8 cellular contexts compared by ENCODE assay signal in the genomic region with DNA sequence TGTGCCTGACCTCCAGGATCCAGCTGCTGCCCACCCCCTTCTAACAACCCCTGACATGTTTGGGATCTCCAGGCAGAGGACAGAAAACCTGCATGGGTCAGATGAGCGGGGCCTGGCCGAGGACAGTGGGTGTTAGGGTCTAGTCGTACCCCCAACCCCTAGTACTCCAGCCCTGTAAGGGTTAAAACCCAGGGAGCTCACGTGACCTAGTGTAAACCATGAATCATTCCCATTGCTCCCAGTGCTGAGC.
A peak's percentile ranks its signal among the peaks of the same experiment; 100 is the strongest.
DNase-seq lines count a peak whose midpoint lies in the region; ATAC-seq and TF ChIP-seq lines count a peak whose summit lies in the region.

No MANE protein-coding gene starts in this region.

- H2AFZ ChIP-seq in DND-41 (ENCODE audit: low read depth, low read length) = no peak overlapping the region
- no peak overlapping the region for H2AFZ ChIP-seq in parathyroid adenoma

- H4K20me1 ChIP-seq in DND-41 (ENCODE audit: insufficient read depth, low read length) = peaks cover 11% of the 10 kb centered on the region

- H3K79me2 ChIP-seq in DND-41 (ENCODE audit: insufficient read depth, low read length) (no peaks in the 10 kb centered on the region), parathyroid adenoma (peaks cover 2% of the 10 kb centered on the region)

- DNase-seq in DND-41 = no peak
- no peak for DNase-seq in SJCRH30
- DNase-seq in esophagus muscularis mucosa (ENCODE audit: extremely low spot score) = no peak
- DNase-seq in dedifferentiated amniotic fluid mesenchymal stem cell (ENCODE audit: extremely low spot score) = no peak
- no peak for DNase-seq in posterior vena cava (ENCODE audit: low spot score)

- no peak for TF ChIP-seq CTCF in DND-41 (IDR thresholded peaks at IDR 0.05; ENCODE audit: borderline replicate concordance, extremely low read depth, low read length, poor library complexity, severe bottlenecking)
- no peak for TF ChIP-seq CTCF in esophagus muscularis mucosa (IDR thresholded peaks at IDR 0.05)
- TF ChIP-seq CTCF in parathyroid adenoma (IDR thresholded peaks at IDR 0.05) = no peak

- H3K27ac ChIP-seq in DND-41 (ENCODE audit: low read length) = no peak overlapping the region
- H3K27ac ChIP-seq in SJCRH30 = peak overlapping the region; percentile 84
- H3K27ac ChIP-seq in esophagus muscularis mucosa (replicated peaks in 1 of 4) = peak overlapping the region; percentile 72 to 86 (median 80)
- H3K27ac ChIP-seq in parathyroid adenoma = peak overlapping the region; percentile 29

- no peaks in the 10 kb centered on the region for H3K36me3 ChIP-seq in DND-41 (ENCODE audit: insufficient read depth, low read length)
- no peaks in the 10 kb centered on the region for H3K36me3 ChIP-seq in SJCRH30
- no peaks in the 10 kb centered on the region for H3K36me3 ChIP-seq in esophagus muscularis mucosa
- no peaks in the 10 kb centered on the region for H3K36me3 ChIP-seq in parathyroid adenoma (ENCODE audit: control insufficient read depth, insufficient read depth, low read length)

- H3K4me2 ChIP-seq in DND-41 (ENCODE audit: insufficient read depth, low read length) (peak overlapping the region; percentile 66; the same call in 1 of the 2 replicates), parathyroid adenoma (ENCODE audit: low read length) (peak overlapping the region; percentile 79)

- intact Hi-C loops in esophagus muscularis mucosa (cut with DNase I) = loop anchor here (2.0 kb wide), 1 partner anchor 62 kb away; no protein-coding TSS in a partner anchor
- intact Hi-C loops in posterior vena cava (cut with DNase I) = no loop called here

- TF ChIP-seq POLR2A in esophagus muscularis mucosa (IDR thresholded peaks at IDR 0.05; ENCODE audit: low read depth) = no peak

- H3K4me1 ChIP-seq in DND-41 (ENCODE audit: insufficient read depth, low read length) = peaks cover 10% of the 10 kb centered on the region
- peaks cover 26% of the 10 kb centered on the region for H3K4me1 ChIP-seq in SJCRH30
- peaks cover 37 to 54% (median 53%) of the 10 kb centered on the region in 4 donors for H3K4me1 ChIP-seq in esophagus muscularis mucosa
- no peaks in the 10 kb centered on the region for H3K4me1 ChIP-seq in parathyroid adenoma

- peaks cover 41% of the 10 kb centered on the region for H3K27me3 ChIP-seq in DND-41 (ENCODE audit: insufficient read depth, low read length, poor library complexity)
- no peaks in the 10 kb centered on the region for H3K27me3 ChIP-seq in SJCRH30
- H3K27me3 ChIP-seq in esophagus muscularis mucosa = no peaks in the 10 kb centered on the region
- no peaks in the 10 kb centered on the region for H3K27me3 ChIP-seq in parathyroid adenoma (ENCODE audit: control insufficient read depth, insufficient read depth, low read length)

- WGBS in esophagus muscularis mucosa = 50% methylated on average over 3 of the region's 4 CpGs

- H3K4me3 ChIP-seq in DND-41 (ENCODE audit: low read depth in 1 of 2, low read length in 2 of 2) = peak overlapping the region in 1 of 2 experiments; percentile 50; a peak in 1 of 4 replicates
- peak overlapping the region; percentile 74 for H3K4me3 ChIP-seq in SJCRH30
- H3K4me3 ChIP-seq in esophagus muscularis mucosa = peak overlapping the region; percentile 64 to 75 (median 72)
- peak overlapping the region; percentile 49 for H3K4me3 ChIP-seq in parathyroid adenoma (ENCODE audit: low read depth, low read length)

- no peak for TF ChIP-seq EP300 in esophagus muscularis mucosa (IDR thresholded peaks at IDR 0.05)

- H3K9ac ChIP-seq in DND-41 (ENCODE audit: low read depth, low read length) (no peak overlapping the region), parathyroid adenoma (no peak overlapping the region)

- no peak for ATAC-seq in DND-41 (ENCODE audit: insufficient read depth, low read depth)
- no peak for ATAC-seq in HG02610 (IDR thresholded peaks at IDR 0.05; ENCODE audit: unreplicated experiment)
- no peak for ATAC-seq in GM21825 (IDR thresholded peaks at IDR 0.05; ENCODE audit: unreplicated experiment)

- H3K9me3 ChIP-seq in DND-41 (ENCODE audit: insufficient read depth, low read length, severe bottlenecking) = no peaks in the 10 kb centered on the region
- H3K9me3 ChIP-seq in SJCRH30 (replicated peaks) = no peaks in the 10 kb centered on the region
- H3K9me3 ChIP-seq in esophagus muscularis mucosa = no peaks in the 10 kb centered on the region
- no peaks in the 10 kb centered on the region for H3K9me3 ChIP-seq in parathyroid adenoma (ENCODE audit: control insufficient read depth, low read length)
